15 cellular contexts compared by ENCODE assay signal in the genomic region with DNA sequence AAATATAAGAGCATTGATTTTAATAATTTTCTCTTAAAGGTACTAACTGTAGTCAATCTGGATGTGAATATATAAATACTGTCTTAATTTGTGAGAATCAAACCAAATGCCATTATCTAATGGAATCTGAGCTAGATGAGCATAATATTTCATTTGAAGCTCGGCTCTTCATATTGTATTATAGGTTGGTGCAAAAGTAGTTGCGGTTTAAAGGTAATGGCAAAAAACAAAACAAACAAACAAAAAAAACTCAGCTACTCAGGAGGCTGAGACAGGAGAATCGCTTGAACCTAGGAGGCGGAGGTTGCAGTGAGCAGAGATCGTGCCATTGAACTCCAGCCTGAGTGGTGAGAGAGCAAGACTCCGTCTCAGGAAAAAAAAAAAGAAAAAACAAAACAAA.
"Had no signal": no experiment of that assay in that cellular context is flagged by ENCODE, and none has a peak within 500 bp of the region (broad histone marks: within the 10 kb centered on the region; RNA-seq: fewer than 3 reads in every experiment).

No MANE protein-coding gene starts in this region.

- FAIRE-seq: pancreas had no signal

- ATAC-seq: naive thymus-derived CD8-positive, alpha-beta T cell had no signal

- DNase-seq: naive B cell; naive thymus-derived CD8-positive, alpha-beta T cell; spleen; stimulated activated naive CD4-positive, alpha-beta T cell treated with Interleukin-2 at 50 U/mL for 16 hours had no signal

- H3K36me3 ChIP-seq: neutrophil, pancreas, prostate gland, spleen, stomach, thoracic aorta, thyroid gland, tibial nerve, upper lobe of left lung, vagina had no signal

- H3K27me3 ChIP-seq: stomach, thyroid gland, tibial nerve, upper lobe of left lung, vagina had no signal

- H3K4me2 ChIP-seq: smooth muscle cell had no signal

- H3K27ac ChIP-seq: neutrophil, pancreas, prostate gland, skin epidermis, spleen, stomach, thoracic aorta, thyroid gland, tibial nerve, upper lobe of left lung, vagina had no signal

- H3K4me1 ChIP-seq: pancreas, prostate gland, spleen, thyroid gland, tibial nerve, upper lobe of left lung had no signal

- H3K9me3 ChIP-seq: neutrophil, pancreas, prostate gland, spleen, stomach, thoracic aorta, thyroid gland, tibial nerve, upper lobe of left lung, vagina had no signal

- H3K4me3 ChIP-seq: pancreas, prostate gland, skin epidermis, smooth muscle cell, spleen, stomach, thoracic aorta, thyroid gland, tibial nerve, upper lobe of left lung, vagina had no signal
